ENCODE assay signal across 1 cellular context in genomic region chr2:219510512-219511135, GRCh38.
TF ChIP-seq lines count a peak whose summit lies in the region.

No MANE protein-coding gene starts in this region.

TF ChIP-seq in HepG2, 621 proteins besides CTCF, POLR2A, EP300 and RAD21 (continues in another document):
- no peak for TF ChIP-seq ZNF770 (CRISPR knock-in tag; IDR thresholded peaks at IDR 0.05)
- no peak; the same call in 1 of the 2 replicates for TF ChIP-seq MTA1 (CRISPR knock-in tag; IDR thresholded peaks at IDR 0.05; ENCODE audit: borderline replicate concordance)
- TF ChIP-seq STAT5B (CRISPR knock-in tag; IDR thresholded peaks at IDR 0.05): no peak
- no peak for TF ChIP-seq NKX3-1 (CRISPR knock-in tag; IDR thresholded peaks at IDR 0.05)
- TF ChIP-seq NFIC (IDR thresholded peaks at IDR 0.05; ENCODE audit: low read length): no peak
- no peak for TF ChIP-seq SUZ12 (IDR thresholded peaks at IDR 0.05; ENCODE audit: low read depth, low read length)
- no peak for TF ChIP-seq FIP1L1 (IDR thresholded peaks at IDR 0.05; ENCODE audit: borderline replicate concordance, insufficient read depth, low read depth, low read length)
- peak; percentile 9; the same call in 1 of the 2 replicates for TF ChIP-seq ZFP91 (CRISPR knock-in tag; IDR thresholded peaks at IDR 0.05; ENCODE audit: borderline replicate concordance)
- TF ChIP-seq SKI (IDR thresholded peaks at IDR 0.05; ENCODE audit: partially characterized antibody): no peak
- TF ChIP-seq ZNF687 (CRISPR knock-in tag; IDR thresholded peaks at IDR 0.05): peak; percentile 12; the same call in 1 of the 2 replicates
- TF ChIP-seq GABPA (IDR thresholded peaks at IDR 0.05; ENCODE audit: low read depth, low read length): peak; percentile 13; the same call in 1 of the 2 replicates
- no peak for TF ChIP-seq GABPA (CRISPR knock-in tag; IDR thresholded peaks at IDR 0.05; ENCODE audit: low read depth)
- TF ChIP-seq AGO2 (optimal IDR thresholded peaks at IDR 0.05; ENCODE audit: low read depth, low read length): peak; percentile 27
- TF ChIP-seq EZH2 (conservative IDR thresholded peaks at IDR 0.05; ENCODE audit: low read depth, low read length): peak; percentile 54
- TF ChIP-seq ZMAT5 (CRISPR knock-in tag; IDR thresholded peaks at IDR 0.05; ENCODE audit: borderline replicate concordance, low read depth): no peak
- TF ChIP-seq ZNF724P (CRISPR knock-in tag; IDR thresholded peaks at IDR 0.05; ENCODE audit: borderline replicate concordance): no peak
- no peak for TF ChIP-seq SOX5 (CRISPR knock-in tag; IDR thresholded peaks at IDR 0.05; ENCODE audit: borderline replicate concordance)
- no peak for TF ChIP-seq GATA4 (IDR thresholded peaks at IDR 0.05; ENCODE audit: borderline replicate concordance, low read depth)
- 0 out of 2 replicates have a peak, but pooled peaks have one; percentile 17 for TF ChIP-seq NR2F2 (IDR thresholded peaks at IDR 0.05; ENCODE audit: borderline replicate concordance, low read depth)
- TF ChIP-seq NFIB (CRISPR knock-in tag; IDR thresholded peaks at IDR 0.05; ENCODE audit: borderline replicate concordance): no peak
- TF ChIP-seq ARID4A (CRISPR knock-in tag; IDR thresholded peaks at IDR 0.05; ENCODE audit: borderline replicate concordance): peak; percentile 20; the same call in 1 of the 2 replicates
- TF ChIP-seq IRX3 (CRISPR knock-in tag; IDR thresholded peaks at IDR 0.05; ENCODE audit: borderline replicate concordance, low read depth): no peak
- no peak for TF ChIP-seq SYNCRIP (IDR thresholded peaks at IDR 0.05; ENCODE audit: insufficient read depth, low read depth, low read length)
- no peak for TF ChIP-seq TIGD3 (CRISPR knock-in tag; IDR thresholded peaks at IDR 0.05; ENCODE audit: borderline replicate concordance)
- no peak for TF ChIP-seq SATB2 (CRISPR knock-in tag; IDR thresholded peaks at IDR 0.05)
- 0 out of 2 replicates have a peak, but pooled peaks have one; percentile 4 for TF ChIP-seq BORCS8-MEF2B (CRISPR knock-in tag; IDR thresholded peaks at IDR 0.05)
- no peak for TF ChIP-seq KMT2B (CRISPR knock-in tag; IDR thresholded peaks at IDR 0.05)
- no peak for TF ChIP-seq THAP11 (CRISPR knock-in tag; IDR thresholded peaks at IDR 0.05)
- TF ChIP-seq ZNF709 (CRISPR knock-in tag; IDR thresholded peaks at IDR 0.05): no peak
- TF ChIP-seq ZZZ3 (CRISPR knock-in tag; IDR thresholded peaks at IDR 0.05; ENCODE audit: borderline replicate concordance): peak; percentile 7; the same call in 1 of the 2 replicates
- TF ChIP-seq SP4 (CRISPR knock-in tag; IDR thresholded peaks at IDR 0.05): no peak
- no peak for TF ChIP-seq LCORL (IDR thresholded peaks at IDR 0.05)
- 0 out of 2 replicates have a peak, but pooled peaks have one; percentile 8 for TF ChIP-seq LCORL (CRISPR knock-in tag; IDR thresholded peaks at IDR 0.05)
- TF ChIP-seq ZNF34 (CRISPR knock-in tag; IDR thresholded peaks at IDR 0.05; ENCODE audit: borderline replicate concordance): no peak
- no peak for TF ChIP-seq ZNF574 (CRISPR knock-in tag; IDR thresholded peaks at IDR 0.05)
- TF ChIP-seq KAT2B (IDR thresholded peaks at IDR 0.05; ENCODE audit: borderline replicate concordance, low read depth, low read length): no peak
- no peak for TF ChIP-seq RARA (CRISPR knock-in tag; IDR thresholded peaks at IDR 0.05)
- TF ChIP-seq GLMP (CRISPR knock-in tag; IDR thresholded peaks at IDR 0.05; ENCODE audit: borderline replicate concordance): no peak
- TF ChIP-seq ZNF430 (CRISPR knock-in tag; IDR thresholded peaks at IDR 0.05): 0 out of 2 replicates have a peak, but pooled peaks have one; percentile 2
- no peak for TF ChIP-seq DRAP1 (CRISPR knock-in tag; IDR thresholded peaks at IDR 0.05)
- no peak for TF ChIP-seq ZEB1 (IDR thresholded peaks at IDR 0.05; ENCODE audit: insufficient replicate concordance, low read depth)
- no peak for TF ChIP-seq SNRNP70 (IDR thresholded peaks at IDR 0.05; ENCODE audit: low read depth, low read length)
- TF ChIP-seq ZSCAN5A (CRISPR knock-in tag; IDR thresholded peaks at IDR 0.05; ENCODE audit: borderline replicate concordance): no peak
- TF ChIP-seq ZNF777 (CRISPR knock-in tag; IDR thresholded peaks at IDR 0.05): no peak
